Comparison of ENCODE assay signal across 32 cellular contexts in the genomic region with DNA sequence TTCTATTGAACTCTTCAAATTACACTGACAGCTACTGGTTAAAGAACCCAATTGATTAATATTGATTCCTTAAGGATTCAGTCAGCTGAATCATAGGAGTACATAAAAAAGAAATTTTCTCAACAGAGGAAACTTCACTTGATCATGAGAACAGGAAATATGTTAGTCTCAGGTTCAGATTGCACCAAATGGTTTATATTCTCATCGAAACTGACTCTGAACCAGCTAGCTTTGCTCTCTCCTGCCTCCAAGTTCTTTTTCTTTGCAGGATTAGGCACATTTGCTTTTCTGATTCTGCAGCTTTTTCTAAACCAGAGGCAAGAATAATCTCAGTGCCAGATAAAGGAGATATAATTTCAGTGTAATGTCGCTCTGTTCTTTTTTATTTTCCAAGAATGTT.
"Had no signal": no experiment of that assay in that cellular context is flagged by ENCODE, and none has a peak within 500 bp of the region (broad histone marks: within the 10 kb centered on the region; RNA-seq: fewer than 3 reads in every experiment).

No MANE protein-coding gene starts in this region.

- ATAC-seq: activated CD8-positive, alpha-beta T cell treated with anti-CD3 and anti-CD28 coated beads, Interleukin-2, amount 10 ng/mL, durations not matched to agents 7 days and 5 days had no signal

- H3K4me3 ChIP-seq: ascending aorta, cardiac muscle cell, colonic mucosa, PC-9 had no signal

- H3K27ac Mint-ChIP-seq: activated CD8-positive, alpha-beta T cell treated with anti-CD3 and anti-CD28 coated beads, Interleukin-2, amount 10 ng/mL, durations not matched to agents 7 days and 5 days; activated naive CD8-positive, alpha-beta T cell treated with anti-CD3 and anti-CD28 coated beads, Interleukin-2, amount 10 ng/mL, durations not matched to agents 7 days and 5 days had no signal

- H3K4me1 ChIP-seq: ascending aorta, colonic mucosa had no signal

- DNase-seq: activated CD4-positive, alpha-beta T cell treated with anti-CD3 and anti-CD28 coated beads for 1 hour; activated CD4-positive, alpha-beta T cell treated with anti-CD3 and anti-CD28 coated beads for 48 hours; activated CD4-positive, alpha-beta T cell treated with anti-CD3 and anti-CD28 coated beads, Interleukin-2, amount 50 U/mL, for 4 hours; activated CD4-positive, CD25-positive, alpha-beta regulatory T cell; activated CD8-positive, alpha-beta memory T cell treated with anti-CD3 and anti-CD28 coated beads, Interleukin-2, amount 50 U/mL, for 4 hours; activated CD8-positive, alpha-beta T cell treated with anti-CD3 and anti-CD28 coated beads, Interleukin-2, amount 10 ng/mL, durations not matched to agents 7 days and 5 days; activated effector memory CD4-positive, alpha-beta T cell treated with Interleukin-2 at 50 U/mL for 16 hours; activated naive CD8-positive, alpha-beta T cell treated with anti-CD3 and anti-CD28 coated beads, Interleukin-2, amount 10 ng/mL, durations not matched to agents 7 days and 5 days; activated T-cell treated with anti-CD3 and anti-CD28 coated beads, Interleukin-2, amount 50 U/mL, for 48 hours; amygdala; colonic mucosa; Kasumi-1; MM.1S; MV-4-11; NCI-H1092; NCI-H1436 treated with DMSO at 0.1 percent for 48 hours; NCI-H1694 treated with DMSO at 0.1 percent for 48 hours; NCI-H2029; NCI-H345; NCI-H526; NCI-H748 treated with DMSO at 0.1 percent for 48 hours; NK-92 treated with Interleukin-12 subunit alpha and Interleukin-12 subunit beta, amount 100 ng/mL, for 24 hours; PC-9; Right ventricle myocardium superior; SW 1271; T-helper 1 cell; T1000; WERI-Rb-1 had no signal

- H3K9me3 ChIP-seq: ascending aorta, colonic mucosa had no signal

- H3K27me3 ChIP-seq: ascending aorta, cardiac muscle cell, colonic mucosa had no signal

- H3K27me3 Mint-ChIP-seq: activated naive CD8-positive, alpha-beta T cell treated with anti-CD3 and anti-CD28 coated beads, Interleukin-2, amount 10 ng/mL, durations not matched to agents 7 days and 5 days; central memory CD8-positive, alpha-beta T cell had no signal

- H3K36me3 ChIP-seq: ascending aorta, cardiac muscle cell, colonic mucosa, WERI-Rb-1 had no signal

- H3K4me3 Mint-ChIP-seq: activated CD8-positive, alpha-beta T cell treated with anti-CD3 and anti-CD28 coated beads, Interleukin-2, amount 10 ng/mL, durations not matched to agents 7 days and 5 days; activated naive CD8-positive, alpha-beta T cell treated with anti-CD3 and anti-CD28 coated beads, Interleukin-2, amount 10 ng/mL, durations not matched to agents 7 days and 5 days; central memory CD8-positive, alpha-beta T cell had no signal

- FAIRE-seq: RCC 7860 had no signal

- H3K27ac ChIP-seq: ascending aorta, cardiac muscle cell, colonic mucosa, PC-9, WERI-Rb-1 had no signal

- H3K9me3 Mint-ChIP-seq: central memory CD8-positive, alpha-beta T cell had no signal
